Comparison of ENCODE assay signal across 8 cellular contexts in the genomic region with DNA sequence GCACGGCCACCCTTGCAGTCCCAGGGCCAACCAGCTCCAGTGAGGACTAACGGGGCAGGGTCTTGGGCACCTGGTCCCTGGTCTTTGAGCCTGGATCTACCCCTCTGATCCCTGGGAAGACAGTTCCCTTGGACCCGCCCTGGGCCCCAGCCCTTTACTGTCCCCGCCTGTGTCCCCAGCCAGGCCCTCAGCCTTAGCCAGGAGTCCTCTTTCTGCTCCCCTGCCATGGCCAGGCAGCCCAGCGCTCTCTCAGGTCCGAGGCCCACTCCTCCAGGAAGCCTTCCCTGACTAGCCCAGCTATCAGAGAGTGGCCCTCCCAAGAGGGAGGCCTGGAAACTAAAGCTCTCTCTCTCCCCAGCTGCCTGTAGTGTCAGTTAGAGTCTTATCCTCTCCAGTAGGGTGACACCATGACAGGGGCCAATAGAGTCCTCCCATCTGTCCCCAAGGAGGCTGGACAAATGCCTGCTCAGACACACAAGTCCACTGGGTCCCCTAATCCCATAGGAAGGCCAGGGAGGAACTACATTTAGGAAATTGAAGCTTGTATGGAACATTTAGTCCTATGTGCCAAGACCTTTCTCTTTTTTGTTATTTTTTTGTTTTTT.
A peak's percentile ranks its signal among the peaks of the same experiment; 100 is the strongest.
DNase-seq lines count a peak whose midpoint lies in the region; ATAC-seq and TF ChIP-seq lines count a peak whose summit lies in the region.
"Not testable (repeated sequence)": the region's sequence is repeated elsewhere in the genome, so short reads cannot be mapped to it uniquely, and the experiment has no call there.

No MANE protein-coding gene starts in this region.

- not testable (repeated sequence) for H3K36me3 Mint-ChIP-seq in central memory CD8-positive, alpha-beta T cell (ENCODE audit: insufficient read depth)

- H3K27ac Mint-ChIP-seq in central memory CD8-positive, alpha-beta T cell (ENCODE audit: low read depth): not testable (repeated sequence)

- ATAC-seq in GM18511 (IDR thresholded peaks at IDR 0.05; ENCODE audit: unreplicated experiment) (peak; percentile 57), GM19395 (IDR thresholded peaks at IDR 0.05; ENCODE audit: unreplicated experiment) (peak; percentile 51), GM21529 (IDR thresholded peaks at IDR 0.05; ENCODE audit: unreplicated experiment) (peak; percentile 40), HG02763 (IDR thresholded peaks at IDR 0.05; ENCODE audit: unreplicated experiment) (peak; percentile 31), HG03066 (IDR thresholded peaks at IDR 0.05; ENCODE audit: low read depth, unreplicated experiment) (peak; percentile 34), HG03442 (IDR thresholded peaks at IDR 0.05; ENCODE audit: unreplicated experiment) (peak; percentile 25), omental fat pad (ENCODE audit: low FRiP score) (peak; percentile 24)
- ATAC-seq in central memory CD8-positive, alpha-beta T cell (replicated peaks; ENCODE audit: extremely low read depth, poor library complexity, severe bottlenecking): peak; percentile 12

- not testable (repeated sequence) for H3K27me3 Mint-ChIP-seq in central memory CD8-positive, alpha-beta T cell

- not testable (repeated sequence) for H3K4me1 Mint-ChIP-seq in central memory CD8-positive, alpha-beta T cell

- not testable (repeated sequence) for DNase-seq in central memory CD8-positive, alpha-beta T cell (ENCODE audit: low spot score in 2 of 2); omental fat pad (ENCODE audit: low spot score)

- not testable (repeated sequence) for TF ChIP-seq CTCF in omental fat pad (IDR thresholded peaks at IDR 0.05)

- H3K4me3 Mint-ChIP-seq in central memory CD8-positive, alpha-beta T cell: not testable (repeated sequence)

- H3K9me3 Mint-ChIP-seq in central memory CD8-positive, alpha-beta T cell: not testable (repeated sequence)
